9 cellular contexts compared by ENCODE assay signal in the genomic region with DNA sequence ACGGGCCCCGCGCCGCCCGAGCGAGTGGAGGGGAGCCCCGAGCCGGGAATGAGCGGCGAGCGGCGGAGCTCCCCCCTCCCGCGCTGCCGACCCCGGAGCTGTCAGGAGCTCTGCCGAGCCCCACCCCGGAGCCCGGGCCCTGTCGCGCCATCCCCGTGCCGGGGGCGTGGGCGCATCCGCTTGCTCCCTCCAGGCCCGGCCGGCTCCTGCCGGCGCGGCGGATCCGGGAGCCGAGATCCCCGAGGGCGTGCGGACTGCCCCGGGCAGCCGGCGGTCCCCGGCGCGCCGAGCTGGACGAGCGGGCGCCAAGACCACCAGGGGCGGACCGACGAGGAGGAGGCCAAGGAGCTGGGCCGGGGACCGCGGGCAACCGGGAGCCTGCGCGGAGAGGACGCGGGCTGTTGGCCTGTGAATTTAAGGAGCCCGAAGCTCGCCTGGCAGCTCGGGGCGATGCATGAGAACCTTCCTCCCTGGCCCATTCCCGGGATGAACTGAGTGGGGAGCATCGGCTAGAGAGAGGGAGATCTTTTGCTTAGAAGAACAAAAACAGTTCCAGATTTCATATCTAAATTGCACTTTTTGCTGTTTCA. TPM values are rescaled to one million over a fixed set of nuclear protein-coding genes. Genes with fewer than 3 reads are reported as not detected.
A peak's percentile ranks its signal among the peaks of the same experiment; 100 is the strongest.
DNase-seq lines count a peak whose midpoint lies in the region; ATAC-seq, FAIRE-seq and TF ChIP-seq lines count a peak whose summit lies in the region.
"Had no signal": no experiment of that assay in that cellular context is flagged by ENCODE, and none has a peak within 500 bp of the region (broad histone marks: within the 10 kb centered on the region; RNA-seq: fewer than 3 reads in every experiment).

No MANE protein-coding gene starts in this region.

- SMC1A ChIA-PET in GM12878 (lab: Charles Lee; ENCODE audit: uncharacterized antibody, unreplicated experiment): no interaction called here

- TF ChIP-seq RAD21 in GM12878 (IDR thresholded peaks at IDR 0.05; ENCODE audit: insufficient read depth, low read depth, low read length): no peak

- H2AFZ ChIP-seq in GM12878 (ENCODE audit: control insufficient read depth, low read depth, low read length): no peak overlapping the region

- CTCF ChIA-PET in GM12878 (lab: Yijun Ruan, JAX): interaction anchor here (1.4 to 1.5 kb wide), 3 partner anchors 10 to 902 kb away, joined by 3 to 6 read pairs (median 5); no protein-coding TSS in a partner anchor

- no peak for TF ChIP-seq CTCF in GM12878 (IDR thresholded peaks at IDR 0.05 in 2 of 3, conservative IDR thresholded peaks at IDR 0.05 in 1 of 3; ENCODE audit: control insufficient read depth in 2 of 3, extremely low read depth in 1 of 3, insufficient read depth in 1 of 3, low read depth in 3 of 3, low read length in 3 of 3)
- TF ChIP-seq CTCF in kidney (IDR thresholded peaks at IDR 0.05; ENCODE audit: borderline replicate concordance, extremely low read depth, insufficient read depth): no peak
- no peak for TF ChIP-seq CTCF in suprapubic skin (IDR thresholded peaks at IDR 0.05)

- H3K79me2 ChIP-seq in GM12878 (ENCODE audit: control insufficient read depth, insufficient read depth, low read length): no peaks in the 10 kb centered on the region

- no peaks in the 10 kb centered on the region for H3K36me3 ChIP-seq in GM12878 (ENCODE audit: control insufficient read depth in 2 of 2, insufficient read depth in 2 of 2, low read length in 1 of 2)
- no peaks in the 10 kb centered on the region for H3K36me3 ChIP-seq in kidney (ENCODE audit: control insufficient read depth in 1 of 2, insufficient read depth in 2 of 2, low read length in 2 of 2)
- no peaks in the 10 kb centered on the region for H3K36me3 ChIP-seq in suprapubic skin

- no TSS peak for BruUV-seq in GM12878 (replicated peaks; lab: Mats Ljungman, UMichigan)

- RAD21 ChIA-PET in GM12878 (lab: Charles Lee; ENCODE audit: unreplicated experiment): no interaction called here

- H3K9me3 ChIP-seq in GM12878 (replicated peaks; ENCODE audit: control insufficient read depth, insufficient read depth, low read length) (no peaks in the 10 kb centered on the region), kidney (ENCODE audit: control insufficient read depth in 1 of 2, low read length in 2 of 2) (no peaks in the 10 kb centered on the region), suprapubic skin (no peaks in the 10 kb centered on the region)

- TF ChIP-seq POLR2A in GM12878 (IDR thresholded peaks at IDR 0.05; ENCODE audit: low read depth, low read length) (no peak), suprapubic skin (IDR thresholded peaks at IDR 0.05) (no peak)

- ATAC-seq in GM18868 (IDR thresholded peaks at IDR 0.05; ENCODE audit: unreplicated experiment) (peak; percentile 21), HG03159 (IDR thresholded peaks at IDR 0.05; ENCODE audit: unreplicated experiment) (peak; percentile 18), GM12878 (peak; percentile 10; the same call in 1 of the 3 replicates), HG02970 (IDR thresholded peaks at IDR 0.05; ENCODE audit: low FRiP score, unreplicated experiment) (no peak)

- in situ Hi-C loops in ACHN (cut with HindIII; ENCODE audit: low pct_ligation_motif_present, low pct_unique_long_range_greater_than_20kb, low sequenced_read_pairs) (no loop called here), GM12878 (cut with MboI) (no loop called here)

- H3K4me1 ChIP-seq in GM12878 (ENCODE audit: control insufficient read depth, insufficient read depth, low read length) (peaks cover 10% of the 10 kb centered on the region), kidney (ENCODE audit: control insufficient read depth in 1 of 2, insufficient read depth in 1 of 2, low read depth in 1 of 2, low read length in 2 of 2) (peaks cover 3 to 9% of the 10 kb centered on the region in 2 donors), suprapubic skin (peaks cover 39% of the 10 kb centered on the region)

- H3K4me2 ChIP-seq in GM12878 (ENCODE audit: control insufficient read depth, insufficient read depth): peak overlapping the region; percentile 72; the same call in 1 of the 2 replicates

- peak; percentile 47 for DNase-seq in ACHN
- DNase-seq in GM12878 (ENCODE audit: low read depth, low spot score): no peak
- DNase-seq in kidney: peak; percentile 75
- peak in 1 of 2 donors; percentile 57 for DNase-seq in suprapubic skin (ENCODE audit: low spot score in 2 of 2)
- DNase-seq in amniotic stem cell (lab: John Stamatoyannopoulos, UW): no peak

- H3K9ac ChIP-seq in GM12878 (ENCODE audit: control insufficient read depth, insufficient read depth, low read length) (no peak overlapping the region), kidney (ENCODE audit: low read length in 2 of 2) (no peak overlapping the region)

- intact Hi-C loops in GM12878 (cut with micrococcal nuclease; ENCODE audit: unreplicated experiment): no loop called here
- intact Hi-C loops in kidney (cut with DNase I): no loop called here

- H4K20me1 ChIP-seq in GM12878 (ENCODE audit: control insufficient read depth, insufficient read depth): no peaks in the 10 kb centered on the region; the same call in 1 of the 2 replicates

- no peak for FAIRE-seq in GM12878 (lab: Jason Lieb, UNC)
- no peak for FAIRE-seq in kidney (lab: Jason Lieb, UNC)
- FAIRE-seq: frontal cortex had no signal

- H3K4me3 ChIP-seq in GM12878 (0 out of 2 replicates have a peak overlapping the region, but pooled peaks have one; percentile 44), kidney (ENCODE audit: low read length in 2 of 2) (peak overlapping the region in 1 of 2 donors; percentile 38), suprapubic skin (peak overlapping the region; percentile 68)

- TF ChIP-seq EP300 in GM12878 (IDR thresholded peaks at IDR 0.05; ENCODE audit: borderline replicate concordance in 1 of 2, control insufficient read depth in 1 of 2, low read depth in 2 of 2, low read length in 2 of 2) (no peak), suprapubic skin (IDR thresholded peaks at IDR 0.05) (no peak)

- peaks cover 13 to 35% of the 10 kb centered on the region in 2 experiments for H3K27me3 ChIP-seq in GM12878 (replicated peaks in 1 of 2; ENCODE audit: control insufficient read depth in 2 of 2, insufficient read depth in 2 of 2, low read length in 1 of 2)
- peaks cover 69% of the 10 kb centered on the region for H3K27me3 ChIP-seq in suprapubic skin

- POLR2A ChIA-PET in GM12878 (lab: Charles Lee): no interaction called here

- H3K27ac ChIP-seq in GM12878 (ENCODE audit: control insufficient read depth, insufficient read depth): no peak overlapping the region
- H3K27ac ChIP-seq in kidney (ENCODE audit: low read depth in 2 of 2, low read length in 2 of 2): no peak overlapping the region
- peak overlapping the region; percentile 55 for H3K27ac ChIP-seq in suprapubic skin

- WGBS in GM12878 (ENCODE audit: insufficient coverage, insufficient replicate concordance, low lambda C conversion rate, missing lambda C conversion rate): 12% methylated on average over 51 of the region's 64 CpGs
- WGBS in suprapubic skin: 0% methylated on average over 3 of the region's 64 CpGs

TF ChIP-seq in GM12878, 131 proteins besides CTCF, POLR2A, EP300 and RAD21 (continues in another document):
- TF ChIP-seq ZNF622 (IDR thresholded peaks at IDR 0.05) (no peak), RFX5 (IDR thresholded peaks at IDR 0.05; ENCODE audit: low read depth, low read length) (no peak), BACH1 (IDR thresholded peaks at IDR 0.05; ENCODE audit: borderline replicate concordance) (no peak), FOXK2 (IDR thresholded peaks at IDR 0.05) (no peak), TCF3 (IDR thresholded peaks at IDR 0.05; ENCODE audit: borderline replicate concordance, insufficient read depth, low read depth, low read length) (no peak)
- TF ChIP-seq, protein P1, sequence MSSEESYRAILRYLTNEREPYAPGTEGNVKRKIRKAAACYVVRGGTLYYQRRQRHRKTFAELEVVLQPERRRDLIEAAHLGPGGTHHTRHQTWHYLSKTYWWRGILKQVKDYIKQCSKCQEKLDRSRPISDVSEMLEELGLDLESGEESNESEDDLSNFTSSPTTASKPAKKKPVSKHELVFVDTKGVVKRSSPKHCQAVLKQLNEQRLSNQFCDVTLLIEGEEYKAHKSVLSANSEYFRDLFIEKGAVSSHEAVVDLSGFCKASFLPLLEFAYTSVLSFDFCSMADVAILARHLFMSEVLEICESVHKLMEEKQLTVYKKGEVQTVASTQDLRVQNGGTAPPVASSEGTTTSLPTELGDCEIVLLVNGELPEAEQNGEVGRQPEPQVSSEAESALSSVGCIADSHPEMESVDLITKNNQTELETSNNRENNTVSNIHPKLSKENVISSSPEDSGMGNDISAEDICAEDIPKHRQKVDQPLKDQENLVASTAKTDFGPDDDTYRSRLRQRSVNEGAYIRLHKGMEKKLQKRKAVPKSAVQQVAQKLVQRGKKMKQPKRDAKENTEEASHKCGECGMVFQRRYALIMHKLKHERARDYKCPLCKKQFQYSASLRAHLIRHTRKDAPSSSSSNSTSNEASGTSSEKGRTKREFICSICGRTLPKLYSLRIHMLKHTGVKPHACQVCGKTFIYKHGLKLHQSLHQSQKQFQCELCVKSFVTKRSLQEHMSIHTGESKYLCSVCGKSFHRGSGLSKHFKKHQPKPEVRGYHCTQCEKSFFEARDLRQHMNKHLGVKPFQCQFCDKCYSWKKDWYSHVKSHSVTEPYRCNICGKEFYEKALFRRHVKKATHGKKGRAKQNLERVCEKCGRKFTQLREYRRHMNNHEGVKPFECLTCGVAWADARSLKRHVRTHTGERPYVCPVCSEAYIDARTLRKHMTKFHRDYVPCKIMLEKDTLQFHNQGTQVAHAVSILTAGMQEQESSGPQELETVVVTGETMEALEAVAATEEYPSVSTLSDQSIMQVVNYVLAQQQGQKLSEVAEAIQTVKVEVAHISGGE (CRISPR knock-in tag; IDR thresholded peaks at IDR 0.05): no peak

RNA-seq across cellular contexts. Expression of a gene that starts 2.0 kb away (rescaled TPM):
- not detected in 2 replicates for total RNA-seq in GM12878 (2013; cell fraction: nucleolus; rRNA removed)
- total RNA-seq in GM12878 (2014; rRNA removed) (not detected in 2 replicates), GM12878 (2014; rRNA removed; fragmentation: Illumina TruSeq; extraction: Trizol) (not detected in 2 replicates), GM12878 (2021) (not detected in 2 replicates), kidney (0.72 TPM), suprapubic skin (1 to 10 TPM in 2 of 4 donors, not detected in 2; 1.1 to 2.0 TPM)
- not detected for polyA plus RNA-seq in GM12878 (2011; ENCODE audit: low read depth)
- polyA plus RNA-seq in GM12878 (2011; rRNA removed) (0.08 and 0.12 TPM in 2 replicates), GM12878 (2014; fragmentation: Illumina TruSeq; extraction: Trizol) (not detected in 2 replicates), GM12878 (2014; fragmentation: Nextera tagmentation; extraction: Ambion mirVana) (not detected), GM12878 (2014; rRNA removed) (0.12 TPM in 1 of 2 replicates, not detected in the other), GM12878 (2016; fragmentation: Nextera tagmentation; extraction: Ambion mirVana) (not detected), kidney (ENCODE audit: insufficient read depth, low read depth, low replicate concordance) (not detected)
- not detected in 2 replicates for polyA plus RNA-seq in GM12878 (2011; cell fraction: cytosol; rRNA removed)
- not detected in 2 replicates for polyA plus RNA-seq in GM12878 (2011; cell fraction: nucleus; rRNA removed)
- polyA plus RNA-seq in GM12878 (2012): 0.06 and 0.16 TPM in 2 replicates
- not detected in 2 replicates for polyA minus RNA-seq in GM12878 (2011; rRNA and poly(A)+ RNA removed)
- polyA minus RNA-seq in GM12878 (2011; cell fraction: cytosol; rRNA and poly(A)+ RNA removed): not detected in 2 replicates
- polyA minus RNA-seq in GM12878 (2011; cell fraction: nucleus; rRNA and poly(A)+ RNA removed): not detected in 2 replicates
- total RNA-seq: frontal cortex had no signal

Comparison
In these comparisons a context has a peak if more than half of its experiments do, and no peak if none do; other contexts are left out.
1. DNase-seq: peak in ACHN (single experiment) and kidney (single experiment); none in GM12878 (single experiment) and amniotic stem cell (single experiment).